In the genomic region with DNA sequence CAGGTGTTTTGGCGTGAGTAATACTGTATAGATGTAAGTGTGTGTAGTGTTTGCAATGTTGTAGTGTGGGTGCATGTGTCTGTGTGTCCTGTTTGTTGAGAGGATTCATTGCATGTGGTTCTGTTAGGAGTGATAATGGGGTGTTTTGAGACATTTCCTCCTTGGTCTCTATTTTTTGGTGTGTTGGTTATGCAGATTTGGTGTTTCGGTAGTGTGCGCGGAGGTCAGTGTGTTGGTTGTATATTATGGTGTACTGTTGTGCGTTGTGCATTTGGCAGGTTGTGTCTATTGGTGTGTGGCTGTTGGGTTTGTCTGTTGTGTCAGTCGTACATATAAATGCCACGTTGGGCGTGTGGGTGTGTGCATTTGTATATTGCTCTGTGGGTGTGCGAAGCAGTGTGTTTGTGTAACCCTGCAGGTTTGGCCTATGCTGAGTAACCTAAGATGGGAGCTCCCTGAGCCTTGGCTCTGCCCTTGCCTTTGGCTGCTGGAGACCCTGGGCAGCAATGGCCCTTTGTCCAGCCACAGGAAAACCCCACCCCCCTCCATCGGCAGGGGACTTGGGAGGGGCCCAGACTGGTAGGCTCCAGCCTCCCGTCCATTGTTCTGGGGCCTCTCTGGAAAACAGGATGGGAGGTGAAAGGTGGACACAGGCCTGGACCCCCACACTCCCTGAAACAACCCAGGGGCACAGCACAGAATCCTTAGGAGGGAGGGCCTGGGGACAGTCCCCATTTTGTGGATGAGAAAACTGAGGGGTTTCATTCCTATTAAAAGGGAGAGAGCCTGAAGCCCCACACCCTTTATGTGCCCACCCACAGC, we compare ENCODE assay signal across 13 cellular contexts. TPM values are rescaled to one million over a fixed set of nuclear protein-coding genes. Genes with fewer than 3 reads are reported as not detected.
A peak's percentile ranks its signal among the peaks of the same experiment; 100 is the strongest.
DNase-seq lines count a peak whose midpoint lies in the region; ATAC-seq and TF ChIP-seq lines count a peak whose summit lies in the region.
"Had no signal": no experiment of that assay in that cellular context is flagged by ENCODE, and none has a peak within 500 bp of the region (broad histone marks: within the 10 kb centered on the region; RNA-seq: fewer than 3 reads in every experiment).

No MANE protein-coding gene starts in this region.

- WGBS in endodermal cell (ENCODE audit: insufficient coverage in 1 of 2, insufficient read length in 1 of 2), 2 experiments, result 78 to 100% methylated on average over 1 to 11 of the region's 11 CpGs
- 79 to 80% methylated on average over 11 of the region's 11 CpGs for WGBS in lung, 2 donors

- H3K4me1 Mint-ChIP-seq in endodermal cell, result peaks cover 31% of the 10 kb centered on the region
- peaks cover 37% of the 10 kb centered on the region for H3K4me1 Mint-ChIP-seq in type B pancreatic cell (ENCODE audit: unreplicated experiment)

- ATAC-seq in lung (ENCODE audit: insufficient read depth, low FRiP score) (no peak), GM18505 (IDR thresholded peaks at IDR 0.05; ENCODE audit: unreplicated experiment) (no peak), GM18873 (IDR thresholded peaks at IDR 0.05; ENCODE audit: low FRiP score, unreplicated experiment) (no peak)
- ATAC-seq: effector memory CD8-positive, alpha-beta T cell had no signal

- peaks cover 6% of the 10 kb centered on the region for H3K4me1 ChIP-seq in endodermal cell (ENCODE audit: control insufficient read depth, insufficient read depth, low read length)
- peaks cover 0 to 4% of the 10 kb centered on the region in 2 donors for H3K4me1 ChIP-seq in lung (ENCODE audit: control insufficient read depth in 2 of 2, insufficient read depth in 2 of 2, low read length in 2 of 2)

- H3K4me3 Mint-ChIP-seq in endodermal cell (no peak overlapping the region), type B pancreatic cell (peak overlapping the region; percentile 26)
- H3K4me3 Mint-ChIP-seq: effector memory CD8-positive, alpha-beta T cell had no signal

- peak overlapping the region; percentile 78 for H3K27ac ChIP-seq in endodermal cell (ENCODE audit: low read depth, low read length)
- peak overlapping the region; percentile 77 to 88 for H3K27ac ChIP-seq in lung (ENCODE audit: low read depth in 1 of 2, low read length in 1 of 2)
- H3K27ac ChIP-seq: HL-60 had no signal

- no peaks in the 10 kb centered on the region for H3K36me3 Mint-ChIP-seq in endodermal cell (ENCODE audit: low read depth)
- no peaks in the 10 kb centered on the region for H3K36me3 Mint-ChIP-seq in type B pancreatic cell

- H3K36me3 ChIP-seq in endodermal cell (ENCODE audit: control insufficient read depth, insufficient read depth, low read length) (no peaks in the 10 kb centered on the region), lung (ENCODE audit: control insufficient read depth in 2 of 2, insufficient read depth in 2 of 2, low read length in 2 of 2) (no peaks in the 10 kb centered on the region)

- H3K4me3 ChIP-seq in endodermal cell (ENCODE audit: low read length) (no peak overlapping the region), lung (no peak overlapping the region)

- no peak for TF ChIP-seq POLR2A in GM18505 (IDR thresholded peaks at IDR 0.05; ENCODE audit: borderline replicate concordance, extremely low read depth, insufficient read depth, insufficient read length)

- H3K27ac Mint-ChIP-seq in endodermal cell (peak overlapping the region; percentile 87), type B pancreatic cell (peak overlapping the region; percentile 85)

- no peaks in the 10 kb centered on the region for H3K27me3 ChIP-seq in endodermal cell (ENCODE audit: control insufficient read depth, insufficient read depth, low read length, poor library complexity, severe bottlenecking)
- H3K27me3 ChIP-seq in lung (ENCODE audit: control insufficient read depth, insufficient read depth), result no peaks in the 10 kb centered on the region

- H3K9me3 ChIP-seq in endodermal cell (ENCODE audit: control insufficient read depth, low read length), result no peaks in the 10 kb centered on the region
- H3K9me3 ChIP-seq in lung (ENCODE audit: control insufficient read depth in 2 of 2, insufficient read depth in 1 of 2, low read length in 1 of 2), result no peaks in the 10 kb centered on the region

- H3K9me3 Mint-ChIP-seq in endodermal cell, result no peaks in the 10 kb centered on the region
- no peaks in the 10 kb centered on the region for H3K9me3 Mint-ChIP-seq in type B pancreatic cell
- H3K9me3 Mint-ChIP-seq: effector memory CD8-positive, alpha-beta T cell had no signal

- DNase-seq in NCI-H1417 (lab: John Stamatoyannopoulos, UW) (peak in 2 of 3 experiments; percentile 15 to 46), NCI-H1417 treated with DMSO at 0.1 percent for 48 hours (lab: John Stamatoyannopoulos, UW) (no peak), endodermal cell (peak; percentile 89), lung (ENCODE audit: low spot score) (no peak), type B pancreatic cell (ENCODE audit: extremely low spot score, unreplicated experiment) (peak; percentile 81), kidney tubule cell (ENCODE audit: low spot score) (no peak)
- DNase-seq: ACHN; effector memory CD8-positive, alpha-beta T cell; T-helper 9 cell had no signal

- H3K9ac ChIP-seq in endodermal cell (ENCODE audit: extremely low read depth, low read length, poor library complexity, severe bottlenecking), result no peak overlapping the region

- TF ChIP-seq CTCF in endodermal cell (conservative IDR thresholded peaks at IDR 0.05) (no peak), lung (IDR thresholded peaks at IDR 0.05; ENCODE audit: control extremely low read depth, extremely low read depth) (no peak), type B pancreatic cell (conservative IDR thresholded peaks at IDR 0.05) (no peak)

- H3K27me3 Mint-ChIP-seq in endodermal cell (ENCODE audit: insufficient read depth) (no peaks in the 10 kb centered on the region), type B pancreatic cell (no peaks in the 10 kb centered on the region)

RNA-seq across cellular contexts. Expression of gene ID1, which starts 10.3 kb away (rescaled TPM):
- total RNA-seq in endodermal cell (100 to 1,000 TPM; 380 to 447 TPM), lung (100 to 1,000 TPM; 251 to 389 TPM), type B pancreatic cell (ENCODE audit: low replicate concordance) (472 and 516 TPM in 2 replicates)
- 223 TPM for polyA plus RNA-seq in endodermal cell (2013, experiment 1 of 2)
- polyA plus RNA-seq in endodermal cell (2013, experiment 2 of 2), result 194 TPM
- 100 to 1,000 TPM; 299 to 824 TPM for polyA plus RNA-seq in lung

RNA-seq across cellular contexts. Expression of gene COX4I2, which starts 42.9 kb away (rescaled TPM):
- total RNA-seq in endodermal cell (not detected), lung (10 to 100 TPM; 14.4 to 18.8 TPM), type B pancreatic cell (ENCODE audit: low replicate concordance) (not detected in 2 replicates)
- polyA plus RNA-seq in endodermal cell (2013, experiment 1 of 2), result not detected
- not detected for polyA plus RNA-seq in endodermal cell (2013, experiment 2 of 2)
- 10 to 100 TPM; 21.0 to 51.8 TPM for polyA plus RNA-seq in lung
- total RNA-seq: mononuclear cell had no signal

Comparison
In these comparisons a context has a peak if more than half of its experiments do, and no peak if none do; other contexts are left out.
1. DNase-seq: peak in NCI-H1417 (2 of 3), endodermal cell (single experiment) and type B pancreatic cell (single experiment); none in NCI-H1417 treated with DMSO at 0.1 percent for 48 hours (single experiment), lung (single experiment) and kidney tubule cell (single experiment).
2. RNA of gene COX4I2, which starts 42.9 kb away (total RNA-seq): 14.4 to 18.8 TPM in lung; not detected in endodermal cell and not detected in type B pancreatic cell; every median in the first group is over 10 times any median in the second.